ENCODE assay signal across 9 cellular contexts in the genomic region with DNA sequence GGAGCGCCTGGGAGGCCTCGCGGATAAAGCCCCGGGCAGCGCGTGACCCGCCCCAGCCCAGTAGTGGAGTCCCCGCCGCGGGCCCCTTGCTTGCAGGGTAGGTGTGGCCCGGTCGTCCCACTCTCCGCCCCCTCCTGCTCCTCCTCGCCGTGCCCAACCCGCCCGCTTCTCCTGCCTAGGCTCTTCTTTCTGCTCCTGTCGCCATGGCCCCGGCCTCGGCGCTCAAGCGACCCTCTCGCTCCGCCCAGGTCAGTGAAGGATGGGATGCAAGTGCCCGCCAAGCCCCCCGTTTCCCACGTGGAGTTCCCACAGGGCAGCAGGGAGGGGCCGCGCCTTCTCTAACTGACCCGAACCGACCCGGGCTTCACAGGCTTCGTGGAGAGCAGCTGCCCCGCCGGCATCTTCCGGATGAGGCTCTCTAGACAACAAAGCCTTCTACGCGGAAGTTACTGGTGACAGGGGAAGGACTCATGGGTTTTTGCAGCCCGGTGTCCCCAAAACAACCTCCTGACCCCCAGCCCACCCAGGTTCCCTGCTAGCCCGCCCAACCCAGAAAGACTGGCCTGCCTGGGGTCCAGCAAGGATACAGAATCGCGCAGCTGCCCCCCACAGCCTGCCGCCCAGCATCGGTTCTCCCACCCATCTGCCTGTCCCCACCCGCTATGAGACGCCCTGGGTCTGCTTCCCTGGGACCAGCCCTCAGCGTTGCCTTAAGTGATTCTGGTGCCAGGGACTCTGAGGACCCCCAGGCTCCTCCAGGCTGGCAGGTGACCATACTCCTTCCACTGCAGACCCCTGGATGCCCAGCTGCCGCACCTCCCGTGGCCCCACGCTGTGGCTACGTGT. TPM values are rescaled to one million over a fixed set of nuclear protein-coding genes. Genes with fewer than 3 reads are reported as not detected.
DNase-seq lines count a peak whose midpoint lies in the region; ATAC-seq, FAIRE-seq and TF ChIP-seq lines count a peak whose summit lies in the region.
"Had no signal": no experiment of that assay in that cellular context is flagged by ENCODE, and none has a peak within 500 bp of the region (broad histone marks: within the 10 kb centered on the region; RNA-seq: fewer than 3 reads in every experiment).

No MANE protein-coding gene starts in this region.

- peak overlapping the region; percentile 46; the same call in 1 of the 2 replicates for H2AFZ ChIP-seq in PC-3 (ENCODE audit: low read length)

- H3K36me3 Mint-ChIP-seq in activated naive CD8-positive, alpha-beta T cell treated with anti-CD3 and anti-CD28 coated beads, Interleukin-2, amount 50 U/mL, for 24 hours (ENCODE audit: low read depth): no peaks in the 10 kb centered on the region

- DNase-seq in GM13977 (ENCODE audit: low spot score) (peak; percentile 50), PC-3 (no peak), iris pigment epithelial cell (ENCODE audit: low read depth) (peak; percentile 21), OCI-M2 (lab: John Stamatoyannopoulos, UW; ENCODE audit: unreplicated experiment) (no peak), D721Med (ENCODE audit: insufficient read length, low spot score) (no peak)
- peak; percentile 56 for DNase-seq in activated naive CD8-positive, alpha-beta T cell treated with anti-CD3 and anti-CD28 coated beads, Interleukin-2, amount 50 U/mL, for 24 hours
- peak; percentile 49 for DNase-seq in stimulated activated CD4-positive, alpha-beta T cell treated with anti-CD3 and anti-CD28 coated beads, Interleukin-1b, Interleukin-23, amount 100 ng/mL, for 48 hours

- H3K4me1 ChIP-seq in PC-3 (ENCODE audit: insufficient read depth, low read length): peaks cover under 1% of the 10 kb centered on the region; the same call in 1 of the 2 replicates

- H3F3A ChIP-seq in PC-3 (ENCODE audit: low read length, unreplicated experiment): no peaks in the 10 kb centered on the region

- H3K4me3 Mint-ChIP-seq in activated naive CD8-positive, alpha-beta T cell treated with anti-CD3 and anti-CD28 coated beads, Interleukin-2, amount 50 U/mL, for 24 hours: peak overlapping the region; percentile 81

- H3K27ac ChIP-seq in PC-3 (ENCODE audit: low read length): no peak overlapping the region

- H4K20me1 ChIP-seq in PC-3 (ENCODE audit: low read length): no peaks in the 10 kb centered on the region

- H3K4me2 ChIP-seq in PC-3 (ENCODE audit: low read length): peak overlapping the region; percentile 37; the same call in 1 of the 2 replicates

- no peak for FAIRE-seq in D721Med (lab: Jason Lieb, UNC)
- FAIRE-seq: TTC549 had no signal

- no peaks in the 10 kb centered on the region for H3K27me3 Mint-ChIP-seq in activated naive CD8-positive, alpha-beta T cell treated with anti-CD3 and anti-CD28 coated beads, Interleukin-2, amount 50 U/mL, for 24 hours

- no TSS peak for BruUV-seq in PC-3 (replicated peaks; lab: Mats Ljungman, UMichigan)

- in situ Hi-C loops in GM13977 (cut with MboI; ENCODE audit: low pct_unique_long_range_greater_than_20kb, low sequenced_read_pairs, unreplicated experiment): loop anchor here (25.0 kb wide), 2 partner anchors 1107 to 1357 kb away; no protein-coding TSS in a partner anchor

- no peaks in the 10 kb centered on the region for H3K9me3 Mint-ChIP-seq in activated naive CD8-positive, alpha-beta T cell treated with anti-CD3 and anti-CD28 coated beads, Interleukin-2, amount 50 U/mL, for 24 hours

- POLR2A ChIA-PET in PC-3 (lab: Charles Lee; ENCODE audit: unreplicated experiment): no interaction called here

- H3K9ac ChIP-seq in PC-3 (ENCODE audit: low read length): no peak overlapping the region

- CTCF ChIA-PET in PC-3 (lab: Charles Lee): no interaction called here

- ATAC-seq in HG02678 (IDR thresholded peaks at IDR 0.05; ENCODE audit: unreplicated experiment) (peak; percentile 70), PC-3 (no peak; the same call in 1 of the 2 replicates)
- peak; percentile 77 for ATAC-seq in activated naive CD8-positive, alpha-beta T cell treated with anti-CD3 and anti-CD28 coated beads, Interleukin-2, amount 50 U/mL, for 24 hours

- H3K27me3 ChIP-seq in PC-3 (ENCODE audit: low read length): no peaks in the 10 kb centered on the region

- peak overlapping the region; percentile 83 for H3K27ac Mint-ChIP-seq in activated naive CD8-positive, alpha-beta T cell treated with anti-CD3 and anti-CD28 coated beads, Interleukin-2, amount 50 U/mL, for 24 hours

- H3K9me3 ChIP-seq in PC-3 (ENCODE audit: low read length): no peaks in the 10 kb centered on the region

- no peaks in the 10 kb centered on the region for H3K9me2 ChIP-seq in PC-3 (replicated peaks; ENCODE audit: low read length)

- no peaks in the 10 kb centered on the region for H3K36me3 ChIP-seq in PC-3 (ENCODE audit: low read depth, low read length)

- TF ChIP-seq CTCF in GM13977 (IDR thresholded peaks at IDR 0.05; ENCODE audit: extremely low read depth, insufficient read depth, missing control alignments) (no peak), PC-3 (conservative IDR thresholded peaks at IDR 0.05; ENCODE audit: low read depth, low read length) (no peak), D721Med (IDR thresholded peaks at IDR 0.05; ENCODE audit: insufficient read depth, missing control alignments) (no peak)

- peak overlapping the region; percentile 30; the same call in 1 of the 2 replicates for H3K4me3 ChIP-seq in PC-3 (ENCODE audit: low read length)

- H3K79me2 ChIP-seq in PC-3 (ENCODE audit: low read length): no peaks in the 10 kb centered on the region

- intact Hi-C loops in PC-3 (cut with micrococcal nuclease): no loop called here

- peaks cover 34% of the 10 kb centered on the region for H3K4me1 Mint-ChIP-seq in activated naive CD8-positive, alpha-beta T cell treated with anti-CD3 and anti-CD28 coated beads, Interleukin-2, amount 50 U/mL, for 24 hours

RNA-seq across cellular contexts. Expression of gene TTC32, which starts 32.9 kb away (rescaled TPM):
- 10.0 and 12.1 TPM in 2 replicates for total RNA-seq in PC-3 (2014; rRNA removed)

Comparison
In these comparisons a context has a peak if more than half of its experiments do, and no peak if none do; other contexts are left out.
1. DNase-seq: peak in GM13977 (single experiment), activated naive CD8-positive, alpha-beta T cell treated with anti-CD3 and anti-CD28 coated beads, Interleukin-2, amount 50 U/mL, for 24 hours (single experiment), iris pigment epithelial cell (single experiment) and stimulated activated CD4-positive, alpha-beta T cell treated with anti-CD3 and anti-CD28 coated beads, Interleukin-1b, Interleukin-23, amount 100 ng/mL, for 48 hours (single experiment); none in PC-3 (single experiment), OCI-M2 (single experiment) and D721Med (single experiment).